Comparison of ENCODE assay signal across 8 cellular contexts in the genomic region with DNA sequence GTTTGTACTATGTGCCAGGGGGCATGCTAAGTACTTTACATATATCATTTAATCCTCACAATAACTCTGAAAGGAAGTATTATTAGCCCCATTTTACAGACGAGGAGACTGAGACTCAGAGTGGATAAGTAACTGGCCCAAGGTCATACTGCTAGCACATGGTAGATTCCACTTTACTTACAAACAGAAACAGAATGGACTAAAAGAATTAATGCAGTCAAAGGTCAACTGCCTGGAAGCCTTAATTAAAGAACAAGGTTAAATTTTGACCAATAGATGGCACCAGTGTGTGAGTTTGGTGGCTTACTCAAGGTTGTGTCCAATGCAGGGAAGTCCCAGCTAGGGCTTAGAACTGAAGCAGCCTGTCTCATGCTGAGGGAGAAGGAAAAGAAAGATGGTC. TPM values are rescaled to one million over a fixed set of nuclear protein-coding genes. Genes with fewer than 3 reads are reported as not detected.
A peak's percentile ranks its signal among the peaks of the same experiment; 100 is the strongest.
DNase-seq lines count a peak whose midpoint lies in the region; ATAC-seq and TF ChIP-seq lines count a peak whose summit lies in the region.

No MANE protein-coding gene starts in this region.

- no peak overlapping the region for H3K4me3 ChIP-seq in Jurkat, Clone E6-1 (ENCODE audit: low read length)
- no peak overlapping the region for H3K4me3 ChIP-seq in heart right ventricle
- H3K4me3 ChIP-seq in testis = no peak overlapping the region
- no peak overlapping the region for H3K4me3 ChIP-seq in MG63

- H3K4me1 Mint-ChIP-seq in activated CD8-positive, alpha-beta memory T cell treated with anti-CD3 and anti-CD28 coated beads, Interleukin-2, amount 10 ng/mL, durations not matched to agents 7 days and 5 days = no peaks in the 10 kb centered on the region

- H3K9me3 Mint-ChIP-seq in activated CD8-positive, alpha-beta memory T cell treated with anti-CD3 and anti-CD28 coated beads, Interleukin-2, amount 10 ng/mL, durations not matched to agents 7 days and 5 days (ENCODE audit: low read depth) = no peaks in the 10 kb centered on the region

- peaks cover 0 to 5% (median 0%) of the 10 kb centered on the region in 9 donors for H3K4me1 ChIP-seq in heart right ventricle
- no peaks in the 10 kb centered on the region for H3K4me1 ChIP-seq in testis

- no peaks in the 10 kb centered on the region for H3K36me3 Mint-ChIP-seq in activated CD8-positive, alpha-beta memory T cell treated with anti-CD3 and anti-CD28 coated beads, Interleukin-2, amount 10 ng/mL, durations not matched to agents 7 days and 5 days

- no peak overlapping the region for H3K27ac ChIP-seq in heart right ventricle
- H3K27ac ChIP-seq in testis = no peak overlapping the region

- 60% methylated on average over 1 of the region's 1 CpG for WGBS in heart right ventricle, 2 donors
- WGBS in testis, 2 donors = 50 to 89% methylated on average over 1 of the region's 1 CpG

- no peak overlapping the region for H3K4me3 Mint-ChIP-seq in activated CD8-positive, alpha-beta memory T cell treated with anti-CD3 and anti-CD28 coated beads, Interleukin-2, amount 10 ng/mL, durations not matched to agents 7 days and 5 days

- no peak for DNase-seq in activated CD8-positive, alpha-beta memory T cell treated with anti-CD3 and anti-CD28 coated beads, Interleukin-2, amount 10 ng/mL, durations not matched to agents 7 days and 5 days
- no peak for DNase-seq in activated CD8-positive, alpha-beta memory T cell treated with anti-CD3 and anti-CD28 coated beads for 24 hours
- peak; percentile 42 for DNase-seq in Jurkat, Clone E6-1 (ENCODE audit: low read depth, low spot score)
- DNase-seq in heart right ventricle = no peak
- peak; percentile 18 for DNase-seq in testis
- no peak for DNase-seq in MG63

- H3K27me3 ChIP-seq in heart right ventricle (peaks cover 0 to 37% (median 0%) of the 10 kb centered on the region in 7 donors), testis (no peaks in the 10 kb centered on the region), MG63 (no peaks in the 10 kb centered on the region)

- no peak for TF ChIP-seq POLR2A in testis (IDR thresholded peaks at IDR 0.05)

- no peaks in the 10 kb centered on the region for H3K27me3 Mint-ChIP-seq in activated CD8-positive, alpha-beta memory T cell treated with anti-CD3 and anti-CD28 coated beads, Interleukin-2, amount 10 ng/mL, durations not matched to agents 7 days and 5 days

- no peak overlapping the region for H3K27ac Mint-ChIP-seq in activated CD8-positive, alpha-beta memory T cell treated with anti-CD3 and anti-CD28 coated beads, Interleukin-2, amount 10 ng/mL, durations not matched to agents 7 days and 5 days

- H3K36me3 ChIP-seq in heart right ventricle = no peaks in the 10 kb centered on the region
- H3K36me3 ChIP-seq in testis (ENCODE audit: low read depth, missing control alignments) = no peaks in the 10 kb centered on the region
- H3K36me3 ChIP-seq in MG63 = no peaks in the 10 kb centered on the region

- CTCF ChIA-PET in activated CD8-positive, alpha-beta memory T cell treated with anti-CD3 and anti-CD28 coated beads, Interleukin-2, amount 10 ng/mL, durations not matched to agents 7 days and 5 days (lab: Charles Lee) = interaction anchor here (0.6 to 1.7 kb wide), 4 partner anchors 11 to 386 kb away, joined by 3 read pairs; no protein-coding TSS in a partner anchor

- intact Hi-C loops in heart right ventricle (cut with DNase I) (loop anchor here in 4 of 10 donors (5.0 to 10.0 kb wide), 3 partner anchors 54 to 996 kb away; no protein-coding TSS in a partner anchor), testis (cut with DNase I; ENCODE audit: low total_unique reads) (no loop called here)

- peak; percentile 53 for ATAC-seq in activated CD8-positive, alpha-beta memory T cell treated with anti-CD3 and anti-CD28 coated beads, Interleukin-2, amount 10 ng/mL, durations not matched to agents 7 days and 5 days
- ATAC-seq in GM21619 (IDR thresholded peaks at IDR 0.05; ENCODE audit: unreplicated experiment) (peak; percentile 84), SK-N-SH treated with all-trans-retinoic acid at 6 μM for 48 hours (peak; percentile 54), heart right ventricle (peak in 2 of 8 donors; percentile 45 to 58)

- no peaks in the 10 kb centered on the region for H3K9me3 ChIP-seq in heart right ventricle
- H3K9me3 ChIP-seq in testis = no peaks in the 10 kb centered on the region
- H3K9me3 ChIP-seq in MG63 = no peaks in the 10 kb centered on the region

- TF ChIP-seq CTCF in heart right ventricle (IDR thresholded peaks at IDR 0.05) = peak in 7 of 9 donors; percentile 26 to 46 (median 35)
- no peak for TF ChIP-seq CTCF in testis (IDR thresholded peaks at IDR 0.05)

TF ChIP-seq in SK-N-SH treated with all-trans-retinoic acid at 6 μM for 48 hours, 23 proteins besides CTCF, POLR2A, EP300 and RAD21:
- TF ChIP-seq, protein P1, sequence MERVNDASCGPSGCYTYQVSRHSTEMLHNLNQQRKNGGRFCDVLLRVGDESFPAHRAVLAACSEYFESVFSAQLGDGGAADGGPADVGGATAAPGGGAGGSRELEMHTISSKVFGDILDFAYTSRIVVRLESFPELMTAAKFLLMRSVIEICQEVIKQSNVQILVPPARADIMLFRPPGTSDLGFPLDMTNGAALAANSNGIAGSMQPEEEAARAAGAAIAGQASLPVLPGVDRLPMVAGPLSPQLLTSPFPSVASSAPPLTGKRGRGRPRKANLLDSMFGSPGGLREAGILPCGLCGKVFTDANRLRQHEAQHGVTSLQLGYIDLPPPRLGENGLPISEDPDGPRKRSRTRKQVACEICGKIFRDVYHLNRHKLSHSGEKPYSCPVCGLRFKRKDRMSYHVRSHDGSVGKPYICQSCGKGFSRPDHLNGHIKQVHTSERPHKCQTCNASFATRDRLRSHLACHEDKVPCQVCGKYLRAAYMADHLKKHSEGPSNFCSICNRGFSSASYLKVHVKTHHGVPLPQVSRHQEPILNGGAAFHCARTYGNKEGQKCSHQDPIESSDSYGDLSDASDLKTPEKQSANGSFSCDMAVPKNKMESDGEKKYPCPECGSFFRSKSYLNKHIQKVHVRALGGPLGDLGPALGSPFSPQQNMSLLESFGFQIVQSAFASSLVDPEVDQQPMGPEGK (CRISPR knock-in tag; IDR thresholded peaks at IDR 0.05; ENCODE audit: borderline replicate concordance) = no peak
- TF ChIP-seq ZNF70 (CRISPR knock-in tag; IDR thresholded peaks at IDR 0.05) = no peak
- no peak for TF ChIP-seq ZFP30 (CRISPR knock-in tag; IDR thresholded peaks at IDR 0.05)
- TF ChIP-seq ZFP3 (CRISPR knock-in tag; IDR thresholded peaks at IDR 0.05) = no peak
- no peak for TF ChIP-seq ZNF565 (CRISPR knock-in tag; conservative IDR thresholded peaks at IDR 0.05; ENCODE audit: low read depth)
- TF ChIP-seq, protein P2, sequence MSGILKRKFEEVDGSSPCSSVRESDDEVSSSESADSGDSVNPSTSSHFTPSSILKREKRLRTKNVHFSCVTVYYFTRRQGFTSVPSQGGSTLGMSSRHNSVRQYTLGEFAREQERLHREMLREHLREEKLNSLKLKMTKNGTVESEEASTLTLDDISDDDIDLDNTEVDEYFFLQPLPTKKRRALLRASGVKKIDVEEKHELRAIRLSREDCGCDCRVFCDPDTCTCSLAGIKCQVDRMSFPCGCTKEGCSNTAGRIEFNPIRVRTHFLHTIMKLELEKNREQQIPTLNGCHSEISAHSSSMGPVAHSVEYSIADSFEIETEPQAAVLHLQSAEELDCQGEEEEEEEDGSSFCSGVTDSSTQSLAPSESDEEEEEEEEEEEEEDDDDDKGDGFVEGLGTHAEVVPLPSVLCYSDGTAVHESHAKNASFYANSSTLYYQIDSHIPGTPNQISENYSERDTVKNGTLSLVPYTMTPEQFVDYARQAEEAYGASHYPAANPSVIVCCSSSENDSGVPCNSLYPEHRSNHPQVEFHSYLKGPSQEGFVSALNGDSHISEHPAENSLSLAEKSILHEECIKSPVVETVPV (CRISPR knock-in tag; IDR thresholded peaks at IDR 0.05) = no peak
- TF ChIP-seq ZNF8 (CRISPR knock-in tag; IDR thresholded peaks at IDR 0.05) = no peak
- no peak for TF ChIP-seq ESRRG (CRISPR knock-in tag; IDR thresholded peaks at IDR 0.05)
- no peak for TF ChIP-seq CSDC2 (CRISPR knock-in tag; IDR thresholded peaks at IDR 0.05)
- no peak for TF ChIP-seq OSR1 (CRISPR knock-in tag; IDR thresholded peaks at IDR 0.05)
- no peak for TF ChIP-seq TCF4 (CRISPR knock-in tag; IDR thresholded peaks at IDR 0.05; ENCODE audit: borderline replicate concordance)
- no peak for TF ChIP-seq BACH2 (CRISPR knock-in tag; IDR thresholded peaks at IDR 0.05; ENCODE audit: borderline replicate concordance)
- TF ChIP-seq PPARA (CRISPR knock-in tag; IDR thresholded peaks at IDR 0.05; ENCODE audit: borderline replicate concordance) = no peak
- no peak for TF ChIP-seq TOX (CRISPR knock-in tag; IDR thresholded peaks at IDR 0.05; ENCODE audit: borderline replicate concordance)
- no peak for TF ChIP-seq SNAI2 (CRISPR knock-in tag; IDR thresholded peaks at IDR 0.05)
- no peak for TF ChIP-seq GLIS3 (CRISPR knock-in tag; IDR thresholded peaks at IDR 0.05)

RNA-seq across cellular contexts. Expression of a gene that starts 4.7 kb away (rescaled TPM):
- not detected for total RNA-seq in activated CD8-positive, alpha-beta memory T cell treated with anti-CD3 and anti-CD28 coated beads, Interleukin-2, amount 10 ng/mL, durations not matched to agents 7 days and 5 days
- polyA plus RNA-seq in Jurkat, Clone E6-1 (2012; ENCODE audit: insufficient read depth, insufficient read length) = not detected
- total RNA-seq in heart right ventricle = not detected
- polyA plus RNA-seq in heart right ventricle = under 1 TPM in 1 of 2 donors, not detected in 1; 0.07 TPM
- not detected for total RNA-seq in testis
- polyA plus RNA-seq in testis (ENCODE audit: insufficient read depth, low read depth, low replicate concordance) = not detected
- 2.4 TPM in 1 of 2 replicates, not detected in the other for total RNA-seq in MG63 (2014; rRNA removed; shearing (Covaris generic); ENCODE audit: low replicate concordance)

RNA-seq across cellular contexts. Expression of a gene that starts 21.7 kb away (rescaled TPM):
- not detected for total RNA-seq in activated CD8-positive, alpha-beta memory T cell treated with anti-CD3 and anti-CD28 coated beads, Interleukin-2, amount 10 ng/mL, durations not matched to agents 7 days and 5 days
- not detected for polyA plus RNA-seq in Jurkat, Clone E6-1 (2012; ENCODE audit: insufficient read depth, insufficient read length)
- total RNA-seq in heart right ventricle (not detected), testis (not detected)
- polyA plus RNA-seq in heart right ventricle (under 1 TPM in 1 of 2 donors, not detected in 1; 0.03 TPM), testis (ENCODE audit: insufficient read depth, low read depth, low replicate concordance) (6.5 TPM)
- not detected in 2 replicates for total RNA-seq in MG63 (2014; rRNA removed; shearing (Covaris generic); ENCODE audit: low replicate concordance)

Comparison
In these comparisons a context has a peak if more than half of its experiments do, and no peak if none do; other contexts are left out.
1. DNase-seq: peak in Jurkat, Clone E6-1 (single experiment) and testis (single experiment); none in activated CD8-positive, alpha-beta memory T cell treated with anti-CD3 and anti-CD28 coated beads, Interleukin-2, amount 10 ng/mL, durations not matched to agents 7 days and 5 days (single experiment), activated CD8-positive, alpha-beta memory T cell treated with anti-CD3 and anti-CD28 coated beads for 24 hours (single experiment), heart right ventricle (0 of 2) and MG63 (single experiment).
2. CTCF ChIP-seq: peak in heart right ventricle (7 of 9); none in testis (0 of 3).